8 cellular contexts compared by ENCODE assay signal in genomic region chr6:33840064-33840926, GRCh38. TPM values are rescaled to one million over a fixed set of nuclear protein-coding genes. Genes with fewer than 3 reads are reported as not detected.
A peak's percentile ranks its signal among the peaks of the same experiment; 100 is the strongest.
DNase-seq lines count a peak whose midpoint lies in the region; ATAC-seq and TF ChIP-seq lines count a peak whose summit lies in the region.

No MANE protein-coding gene starts in this region.

- no peak for TF ChIP-seq CTCF in activated CD8-positive, alpha-beta T cell treated with anti-CD3 and anti-CD28 coated beads for 36 hours (IDR thresholded peaks at IDR 0.05)
- TF ChIP-seq CTCF in fibroblast of the aortic adventitia (IDR thresholded peaks at IDR 0.05; ENCODE audit: insufficient read depth, low read length) (no peak), gastrocnemius medialis (IDR thresholded peaks at IDR 0.05 in 4 of 5, conservative IDR thresholded peaks at IDR 0.05 in 1 of 5) (no peak)

- POLR2A ChIA-PET in CD8-positive, alpha-beta memory T cell (lab: Charles Lee) = interaction anchor here (0.5 kb wide), 1 partner anchor 965 kb away, joined by 3 read pairs; no protein-coding TSS in a partner anchor
- POLR2A ChIA-PET in activated CD8-positive, alpha-beta T cell treated with anti-CD3 and anti-CD28 coated beads for 36 hours (lab: Charles Lee) = interaction anchor here (0.8 to 1.0 kb wide), 2 partner anchors 9 to 15 kb away, joined by 3 to 6 read pairs; no protein-coding TSS in a partner anchor

- H3K36me3 Mint-ChIP-seq in CD8-positive, alpha-beta memory T cell = no peaks in the 10 kb centered on the region
- H3K36me3 Mint-ChIP-seq in activated CD8-positive, alpha-beta T cell treated with anti-CD3 and anti-CD28 coated beads for 36 hours (ENCODE audit: low read depth) = no peaks in the 10 kb centered on the region

- H3K9me3 ChIP-seq in CD8-positive, alpha-beta memory T cell (ENCODE audit: low read length) = no peaks in the 10 kb centered on the region
- H3K9me3 ChIP-seq in gastrocnemius medialis = no peaks in the 10 kb centered on the region

- no peak overlapping the region for H3K4me3 Mint-ChIP-seq in CD8-positive, alpha-beta memory T cell
- no peak overlapping the region for H3K4me3 Mint-ChIP-seq in activated CD8-positive, alpha-beta T cell treated with anti-CD3 and anti-CD28 coated beads for 36 hours

- peak; percentile 61 for ATAC-seq in GM19455 (IDR thresholded peaks at IDR 0.05; ENCODE audit: unreplicated experiment)
- peak; percentile 95 for ATAC-seq in activated CD8-positive, alpha-beta T cell treated with anti-CD3 and anti-CD28 coated beads for 36 hours
- peak; percentile 47 to 51 for ATAC-seq in gastrocnemius medialis
- no peak for ATAC-seq in HG03521 (IDR thresholded peaks at IDR 0.05; ENCODE audit: unreplicated experiment)

- DNase-seq in CD8-positive, alpha-beta memory T cell = peak in 1 of 5 donors; percentile 31
- DNase-seq in NCI-H2029 (lab: John Stamatoyannopoulos, UW) (peak; percentile 56), fibroblast of the aortic adventitia (ENCODE audit: low read depth) (peak; percentile 93), gastrocnemius medialis (peak in 1 of 2 donors; percentile 20), NCI-H526 treated with DMSO at 0.1 percent for 48 hours (lab: John Stamatoyannopoulos, UW) (no peak)
- peak; percentile 68 for DNase-seq in activated CD8-positive, alpha-beta T cell treated with anti-CD3 and anti-CD28 coated beads for 36 hours

- H3K36me3 ChIP-seq in CD8-positive, alpha-beta memory T cell (ENCODE audit: insufficient read depth, low read length) = no peaks in the 10 kb centered on the region
- no peaks in the 10 kb centered on the region for H3K36me3 ChIP-seq in gastrocnemius medialis

- intact Hi-C loops in activated CD8-positive, alpha-beta T cell treated with anti-CD3 and anti-CD28 coated beads for 36 hours (cut with micrococcal nuclease) = no loop called here
- intact Hi-C loops in gastrocnemius medialis (cut with DNase I; ENCODE audit: low total_unique reads) = no loop called here

- H3K27me3 Mint-ChIP-seq in CD8-positive, alpha-beta memory T cell = peaks cover 2 to 5% of the 10 kb centered on the region in 2 donors
- H3K27me3 Mint-ChIP-seq in activated CD8-positive, alpha-beta T cell treated with anti-CD3 and anti-CD28 coated beads for 36 hours = peaks cover 2% of the 10 kb centered on the region

- H3K4me1 ChIP-seq in CD8-positive, alpha-beta memory T cell (ENCODE audit: insufficient read depth, low read length) = peaks cover 14% of the 10 kb centered on the region
- no peaks in the 10 kb centered on the region for H3K4me1 ChIP-seq in gastrocnemius medialis

- no peak overlapping the region for H3K4me3 ChIP-seq in CD8-positive, alpha-beta memory T cell (ENCODE audit: low read length)
- H3K4me3 ChIP-seq in fibroblast of the aortic adventitia (ENCODE audit: low read depth, low read length) (no peak overlapping the region), gastrocnemius medialis (no peak overlapping the region)

- peaks cover 0 to 2% (median 0%) of the 10 kb centered on the region in 5 donors for H3K9me3 Mint-ChIP-seq in CD8-positive, alpha-beta memory T cell
- H3K9me3 Mint-ChIP-seq in activated CD8-positive, alpha-beta T cell treated with anti-CD3 and anti-CD28 coated beads for 36 hours = peaks cover 1% of the 10 kb centered on the region

- H3K4me1 Mint-ChIP-seq in CD8-positive, alpha-beta memory T cell = peaks cover 10 to 14% (median 14%) of the 10 kb centered on the region in 3 donors
- peaks cover 12% of the 10 kb centered on the region for H3K4me1 Mint-ChIP-seq in activated CD8-positive, alpha-beta T cell treated with anti-CD3 and anti-CD28 coated beads for 36 hours (ENCODE audit: low read depth)

- peak overlapping the region in 2 of 8 donors; percentile 43 to 62 for H3K27ac Mint-ChIP-seq in CD8-positive, alpha-beta memory T cell
- H3K27ac Mint-ChIP-seq in activated CD8-positive, alpha-beta T cell treated with anti-CD3 and anti-CD28 coated beads for 36 hours = peak overlapping the region; percentile 47

- CTCF ChIA-PET in CD8-positive, alpha-beta memory T cell (lab: Charles Lee) = interaction anchor here (1.1 to 1.6 kb wide), 4 partner anchors 14 to 187 kb away, joined by 3 to 5 read pairs (median 4); no protein-coding TSS in a partner anchor
- CTCF ChIA-PET in activated CD8-positive, alpha-beta T cell treated with anti-CD3 and anti-CD28 coated beads for 36 hours (lab: Charles Lee) = interaction anchor here (1.0 to 2.3 kb wide), 6 partner anchors 8 to 314 kb away, joined by 3 to 6 read pairs (median 4); partner anchors contain the start of gene LEMD2

- H3K27ac ChIP-seq in CD8-positive, alpha-beta memory T cell (ENCODE audit: low read depth, low read length) = peak overlapping the region; percentile 34
- no peak overlapping the region for H3K27ac ChIP-seq in gastrocnemius medialis

- no peaks in the 10 kb centered on the region for H3K27me3 ChIP-seq in CD8-positive, alpha-beta memory T cell (ENCODE audit: insufficient read depth, low read length, poor library complexity, severe bottlenecking)
- peaks cover 0 to 2% (median 0%) of the 10 kb centered on the region in 3 donors for H3K27me3 ChIP-seq in gastrocnemius medialis

- no peak for TF ChIP-seq POLR2A in gastrocnemius medialis (IDR thresholded peaks at IDR 0.05)

- in situ Hi-C loops in gastrocnemius medialis (cut with MboI; ENCODE audit: low sequenced_read_pairs in 4 of 4) = no loop called here

RNA-seq across cellular contexts. Expression of gene MLN, which starts 36.5 kb away (rescaled TPM):
- total RNA-seq in CD8-positive, alpha-beta memory T cell = not detected
- polyA plus RNA-seq in CD8-positive, alpha-beta memory T cell = not detected
- not detected for total RNA-seq in activated CD8-positive, alpha-beta T cell treated with anti-CD3 and anti-CD28 coated beads for 36 hours
- total RNA-seq in fibroblast of the aortic adventitia (ENCODE audit: low replicate concordance) = not detected in 2 replicates
- total RNA-seq in gastrocnemius medialis = not detected

RNA-seq across cellular contexts. Expression of gene LEMD2, which starts 51.4 kb away (rescaled TPM):
- total RNA-seq in CD8-positive, alpha-beta memory T cell = 10 to 100 TPM; 51.8 to 55.5 TPM
- polyA plus RNA-seq in CD8-positive, alpha-beta memory T cell = 45.4 TPM
- total RNA-seq in activated CD8-positive, alpha-beta T cell treated with anti-CD3 and anti-CD28 coated beads for 36 hours = 10 to 100 TPM; 40.1 to 41.5 TPM
- total RNA-seq in fibroblast of the aortic adventitia (ENCODE audit: low replicate concordance) = 31.2 and 75.3 TPM in 2 replicates
- 10 to 100 TPM; 34.1 to 39.1 (median 38.1) TPM for total RNA-seq in gastrocnemius medialis
